Comparison of ENCODE assay signal across 1 cellular context in genomic region chr19:47035127-47035494, GRCh38.
TF ChIP-seq lines count a peak whose summit lies in the region.

No MANE protein-coding gene starts in this region.

TF ChIP-seq in H1, 55 proteins besides CTCF, POLR2A, EP300 and RAD21:
- TF ChIP-seq TEAD4 (IDR thresholded peaks at IDR 0.05; ENCODE audit: low read depth, low read length) = no peak
- no peak for TF ChIP-seq RBBP5 (IDR thresholded peaks at IDR 0.05; ENCODE audit: borderline replicate concordance, low read depth, low read length)
- TF ChIP-seq SUZ12 (IDR thresholded peaks at IDR 0.05; ENCODE audit: low read length) = no peak
- TF ChIP-seq CHD1 (IDR thresholded peaks at IDR 0.05; ENCODE audit: low read depth, low read length) = no peak
- TF ChIP-seq YY1 (IDR thresholded peaks at IDR 0.05; ENCODE audit: low read depth, low read length) = peak; percentile 82
- no peak for TF ChIP-seq TBP (IDR thresholded peaks at IDR 0.05; ENCODE audit: low read depth, low read length)
- no peak for TF ChIP-seq NRF1 (IDR thresholded peaks at IDR 0.05; ENCODE audit: low read depth, low read length)
- TF ChIP-seq SP2 (IDR thresholded peaks at IDR 0.05; ENCODE audit: low read length) = no peak
- TF ChIP-seq USF2 (IDR thresholded peaks at IDR 0.05; ENCODE audit: low read length) = peak; percentile 56; the same call in 1 of the 2 replicates
- TF ChIP-seq CEBPB (IDR thresholded peaks at IDR 0.05; ENCODE audit: low read depth, low read length) = no peak
- no peak for TF ChIP-seq TAF1 (IDR thresholded peaks at IDR 0.05; ENCODE audit: low read depth, low read length)
